Comparison of ENCODE assay signal across 1 cellular context in the genomic region with DNA sequence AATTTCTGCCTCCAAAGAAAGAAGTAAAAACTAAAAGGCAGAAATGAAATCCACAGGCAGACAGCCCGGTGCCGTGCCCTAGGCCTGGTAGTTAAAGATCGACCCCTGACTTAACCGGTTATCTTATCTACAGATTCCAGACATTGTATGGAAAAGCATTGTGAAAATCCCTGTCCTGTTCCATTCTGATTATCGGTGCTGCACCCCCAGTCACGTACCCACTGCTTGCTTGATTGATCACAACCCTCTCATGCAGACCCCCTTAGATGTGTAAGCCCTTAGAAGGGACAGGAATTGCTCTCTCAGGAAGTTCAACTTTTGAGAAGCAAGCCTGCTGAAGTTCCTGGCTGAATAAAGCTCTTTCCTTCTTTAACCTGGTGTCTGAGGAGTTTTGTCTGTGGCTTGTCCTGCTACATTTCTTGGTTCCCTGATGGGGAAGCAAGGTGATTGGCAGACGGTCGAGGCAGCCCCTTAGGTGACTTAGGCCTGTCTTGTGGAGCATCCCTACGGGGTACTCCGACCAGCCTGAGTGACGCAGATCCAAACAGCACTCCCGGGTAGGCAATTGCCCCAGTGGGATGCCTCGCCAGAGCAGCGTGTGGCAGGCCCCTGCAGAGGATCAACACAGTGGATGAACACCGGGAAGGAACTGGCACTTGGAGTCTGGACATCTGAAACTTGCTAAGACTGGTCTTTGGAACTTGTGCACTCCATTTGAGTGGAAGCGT.
TF ChIP-seq lines count a peak whose summit lies in the region.

No MANE protein-coding gene starts in this region.

TF ChIP-seq in K562, 482 proteins besides CTCF, POLR2A, EP300 and RAD21 (continued from another document and continues in another):
- TF ChIP-seq MTA1 (IDR thresholded peaks at IDR 0.05; ENCODE audit: borderline replicate concordance) (peak; percentile 76; the same call in 1 of the 2 replicates), KLF1 (tag; IDR thresholded peaks at IDR 0.05) (no peak), FOXJ2 (tag; IDR thresholded peaks at IDR 0.05) (no peak), FOXA3 (CRISPR knock-in tag; conservative IDR thresholded peaks at IDR 0.05 in 1 of 2, IDR thresholded peaks at IDR 0.05 in 1 of 2) (no peak), GATAD2A (IDR thresholded peaks at IDR 0.05) (no peak), ZNF311 (CRISPR knock-in tag; IDR thresholded peaks at IDR 0.05) (no peak), NFIC (IDR thresholded peaks at IDR 0.05) (no peak), HBP1 (CRISPR knock-in tag; IDR thresholded peaks at IDR 0.05) (no peak), FOXP4 (CRISPR knock-in tag; IDR thresholded peaks at IDR 0.05; ENCODE audit: borderline replicate concordance) (no peak), FIP1L1 (IDR thresholded peaks at IDR 0.05; ENCODE audit: low read depth, low read length, poor library complexity, severe bottlenecking) (no peak), NUFIP1 (IDR thresholded peaks at IDR 0.05; ENCODE audit: partially characterized antibody) (no peak), FOSL1 (tag; conservative IDR thresholded peaks at IDR 0.05) (peak; percentile 53), SOX6 (IDR thresholded peaks at IDR 0.05) (peak; percentile 94), TFAM (CRISPR knock-in tag; conservative IDR thresholded peaks at IDR 0.05) (no peak), NFRKB (IDR thresholded peaks at IDR 0.05; ENCODE audit: low read depth) (no peak), TCF7L2 (IDR thresholded peaks at IDR 0.05; ENCODE audit: low read depth, low read length) (no peak), KDM1A (IDR thresholded peaks at IDR 0.05) (peak; percentile 42 to 51; a peak in 2 of 4 replicates), ZNF232 (CRISPR knock-in tag; IDR thresholded peaks at IDR 0.05) (no peak), MTA2 (IDR thresholded peaks at IDR 0.05; ENCODE audit: low read depth) (peak; percentile 86), ZNF695 (CRISPR knock-in tag; IDR thresholded peaks at IDR 0.05) (no peak), GATA2 (CRISPR knock-in tag; IDR thresholded peaks at IDR 0.05) (peak; percentile 50), RBM22 (IDR thresholded peaks at IDR 0.05; ENCODE audit: low read depth, low read length, poor library complexity, severe bottlenecking) (no peak), ZNF133 (CRISPR knock-in tag; IDR thresholded peaks at IDR 0.05) (no peak), ATF3 (IDR thresholded peaks at IDR 0.05) (no peak), ATF3 (CRISPR knock-in tag; conservative IDR thresholded peaks at IDR 0.05) (no peak), ARNT (IDR thresholded peaks at IDR 0.05) (peak; percentile 53 to 95; a peak in 3 of 4 replicates), POLR2AphosphoS5 (IDR thresholded peaks at IDR 0.05; ENCODE audit: control insufficient read depth, insufficient read depth, low read depth, low read length) (no peak), ZKSCAN1 (IDR thresholded peaks at IDR 0.05; ENCODE audit: low read depth, low read length) (no peak), GABPB1 (CRISPR knock-in tag; IDR thresholded peaks at IDR 0.05) (no peak), ZNF175 (CRISPR knock-in tag; IDR thresholded peaks at IDR 0.05; ENCODE audit: low read depth) (no peak), ELF1 (tag; IDR thresholded peaks at IDR 0.05) (no peak), ELF4 (CRISPR knock-in tag; IDR thresholded peaks at IDR 0.05) (no peak), SRSF1 (IDR thresholded peaks at IDR 0.05; ENCODE audit: low read depth, low read length) (no peak), ZNF592 (IDR thresholded peaks at IDR 0.05) (peak; percentile 31; the same call in 1 of the 2 replicates), XRCC3 (IDR thresholded peaks at IDR 0.05) (no peak), MAFF (IDR thresholded peaks at IDR 0.05; ENCODE audit: low read length) (no peak), TCF3 (CRISPR knock-in tag; IDR thresholded peaks at IDR 0.05) (peak; percentile 88), TEAD4 (IDR thresholded peaks at IDR 0.05; ENCODE audit: low read length) (peak; percentile 80), TEAD4 (CRISPR knock-in tag; IDR thresholded peaks at IDR 0.05; ENCODE audit: borderline replicate concordance) (no peak), CCNT2 (IDR thresholded peaks at IDR 0.05; ENCODE audit: borderline replicate concordance, extremely low read depth, insufficient read length, low read depth, low read length) (peak; percentile 38), CHD1 (IDR thresholded peaks at IDR 0.05; ENCODE audit: low read length) (no peak), SAFB2 (IDR thresholded peaks at IDR 0.05; ENCODE audit: borderline replicate concordance, low read depth, low read length, severe bottlenecking) (no peak), NR2C1 (IDR thresholded peaks at IDR 0.05) (no peak), NR2C1 (tag; IDR thresholded peaks at IDR 0.05) (peak; percentile 52; the same call in 1 of the 2 replicates), NCOR1 (IDR thresholded peaks at IDR 0.05) (peak; percentile 67), ZBTB8A (IDR thresholded peaks at IDR 0.05; ENCODE audit: partially characterized antibody) (no peak), ZNF224 (CRISPR knock-in tag; IDR thresholded peaks at IDR 0.05) (no peak), ZSCAN32 (CRISPR knock-in tag; IDR thresholded peaks at IDR 0.05) (no peak), ZBTB7A (IDR thresholded peaks at IDR 0.05; ENCODE audit: borderline replicate concordance, control insufficient read depth, low read depth, low read length) (no peak)
- TF ChIP-seq, protein P1, sequence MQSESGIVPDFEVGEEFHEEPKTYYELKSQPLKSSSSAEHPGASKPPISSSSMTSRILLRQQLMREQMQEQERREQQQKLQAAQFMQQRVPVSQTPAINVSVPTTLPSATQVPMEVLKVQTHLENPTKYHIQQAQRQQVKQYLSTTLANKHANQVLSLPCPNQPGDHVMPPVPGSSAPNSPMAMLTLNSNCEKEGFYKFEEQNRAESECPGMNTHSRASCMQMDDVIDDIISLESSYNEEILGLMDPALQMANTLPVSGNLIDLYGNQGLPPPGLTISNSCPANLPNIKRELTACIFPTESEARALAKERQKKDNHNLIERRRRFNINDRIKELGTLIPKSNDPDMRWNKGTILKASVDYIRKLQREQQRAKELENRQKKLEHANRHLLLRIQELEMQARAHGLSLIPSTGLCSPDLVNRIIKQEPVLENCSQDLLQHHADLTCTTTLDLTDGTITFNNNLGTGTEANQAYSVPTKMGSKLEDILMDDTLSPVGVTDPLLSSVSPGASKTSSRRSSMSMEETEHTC (IDR thresholded peaks at IDR 0.05): no peak
- TF ChIP-seq, protein P2, sequence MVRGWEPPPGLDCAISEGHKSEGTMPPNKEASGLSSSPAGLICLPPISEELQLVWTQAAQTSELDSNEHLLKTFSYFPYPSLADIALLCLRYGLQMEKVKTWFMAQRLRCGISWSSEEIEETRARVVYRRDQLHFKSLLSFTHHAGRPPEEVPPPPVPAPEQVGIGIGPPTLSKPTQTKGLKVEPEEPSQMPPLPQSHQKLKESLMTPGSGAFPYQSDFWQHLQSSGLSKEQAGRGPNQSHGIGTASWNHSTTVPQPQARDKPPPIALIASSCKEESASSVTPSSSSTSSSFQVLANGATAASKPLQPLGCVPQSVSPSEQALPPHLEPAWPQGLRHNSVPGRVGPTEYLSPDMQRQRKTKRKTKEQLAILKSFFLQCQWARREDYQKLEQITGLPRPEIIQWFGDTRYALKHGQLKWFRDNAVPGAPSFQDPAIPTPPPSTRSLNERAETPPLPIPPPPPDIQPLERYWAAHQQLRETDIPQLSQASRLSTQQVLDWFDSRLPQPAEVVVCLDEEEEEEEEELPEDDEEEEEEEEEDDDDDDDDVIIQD (CRISPR knock-in tag; IDR thresholded peaks at IDR 0.05): no peak
- TF ChIP-seq, protein P3, sequence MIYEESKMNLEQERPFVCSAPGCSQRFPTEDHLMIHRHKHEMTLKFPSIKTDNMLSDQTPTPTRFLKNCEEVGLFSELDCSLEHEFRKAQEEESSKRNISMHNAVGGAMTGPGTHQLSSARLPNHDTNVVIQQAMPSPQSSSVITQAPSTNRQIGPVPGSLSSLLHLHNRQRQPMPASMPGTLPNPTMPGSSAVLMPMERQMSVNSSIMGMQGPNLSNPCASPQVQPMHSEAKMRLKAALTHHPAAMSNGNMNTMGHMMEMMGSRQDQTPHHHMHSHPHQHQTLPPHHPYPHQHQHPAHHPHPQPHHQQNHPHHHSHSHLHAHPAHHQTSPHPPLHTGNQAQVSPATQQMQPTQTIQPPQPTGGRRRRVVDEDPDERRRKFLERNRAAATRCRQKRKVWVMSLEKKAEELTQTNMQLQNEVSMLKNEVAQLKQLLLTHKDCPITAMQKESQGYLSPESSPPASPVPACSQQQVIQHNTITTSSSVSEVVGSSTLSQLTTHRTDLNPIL (CRISPR knock-in tag; IDR thresholded peaks at IDR 0.05): no peak
- TF ChIP-seq, protein P4, sequence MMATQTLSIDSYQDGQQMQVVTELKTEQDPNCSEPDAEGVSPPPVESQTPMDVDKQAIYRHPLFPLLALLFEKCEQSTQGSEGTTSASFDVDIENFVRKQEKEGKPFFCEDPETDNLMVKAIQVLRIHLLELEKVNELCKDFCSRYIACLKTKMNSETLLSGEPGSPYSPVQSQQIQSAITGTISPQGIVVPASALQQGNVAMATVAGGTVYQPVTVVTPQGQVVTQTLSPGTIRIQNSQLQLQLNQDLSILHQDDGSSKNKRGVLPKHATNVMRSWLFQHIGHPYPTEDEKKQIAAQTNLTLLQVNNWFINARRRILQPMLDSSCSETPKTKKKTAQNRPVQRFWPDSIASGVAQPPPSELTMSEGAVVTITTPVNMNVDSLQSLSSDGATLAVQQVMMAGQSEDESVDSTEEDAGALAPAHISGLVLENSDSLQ (IDR thresholded peaks at IDR 0.05): peak; percentile 30; the same call in 1 of the 2 replicates
- TF ChIP-seq, protein P5, sequence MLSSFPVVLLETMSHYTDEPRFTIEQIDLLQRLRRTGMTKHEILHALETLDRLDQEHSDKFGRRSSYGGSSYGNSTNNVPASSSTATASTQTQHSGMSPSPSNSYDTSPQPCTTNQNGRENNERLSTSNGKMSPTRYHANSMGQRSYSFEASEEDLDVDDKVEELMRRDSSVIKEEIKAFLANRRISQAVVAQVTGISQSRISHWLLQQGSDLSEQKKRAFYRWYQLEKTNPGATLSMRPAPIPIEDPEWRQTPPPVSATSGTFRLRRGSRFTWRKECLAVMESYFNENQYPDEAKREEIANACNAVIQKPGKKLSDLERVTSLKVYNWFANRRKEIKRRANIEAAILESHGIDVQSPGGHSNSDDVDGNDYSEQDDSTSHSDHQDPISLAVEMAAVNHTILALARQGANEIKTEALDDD (IDR thresholded peaks at IDR 0.05): peak; percentile 54
